ENCODE assay signal across 20 cellular contexts in genomic region chr4:120509719-120510118, GRCh38.
A peak's percentile ranks its signal among the peaks of the same experiment; 100 is the strongest.
DNase-seq lines count a peak whose midpoint lies in the region; ATAC-seq, FAIRE-seq and TF ChIP-seq lines count a peak whose summit lies in the region.
"Had no signal": no experiment of that assay in that cellular context is flagged by ENCODE, and none has a peak within 500 bp of the region (broad histone marks: within the 10 kb centered on the region; RNA-seq: fewer than 3 reads in every experiment).

No MANE protein-coding gene starts in this region.

- CTCF ChIA-PET in H1 (lab: Charles Lee; ENCODE audit: partially characterized antibody): interaction anchor here (0.8 to 0.9 kb wide), 2 partner anchors 11 to 16 kb away, joined by 3 read pairs; no protein-coding TSS in a partner anchor
- CTCF ChIA-PET in activated CD8-positive, alpha-beta memory T cell treated with anti-CD3 and anti-CD28 coated beads, Interleukin-2, amount 10 ng/mL, durations not matched to agents 7 days and 5 days (lab: Charles Lee): no interaction called here

- H2AK5ac ChIP-seq in H1 (ENCODE audit: low read depth, low read length) (no peak overlapping the region), mesendoderm (ENCODE audit: low read length) (no peak overlapping the region)

- no peak overlapping the region for H3K27ac ChIP-seq in WERI-Rb-1
- H3K27ac ChIP-seq in H1 (ENCODE audit: low read depth, low read length): no peak overlapping the region
- H3K27ac ChIP-seq in mesendoderm (ENCODE audit: low read depth, low read length): no peak overlapping the region
- H3K27ac ChIP-seq: BLaER1, C4-2B, GM23248 had no signal

- no peak overlapping the region; the same call in 1 of the 2 replicates for H4K8ac ChIP-seq in H1 (ENCODE audit: extremely low read depth, insufficient read depth, low read length)
- H4K8ac ChIP-seq in mesendoderm (ENCODE audit: low read depth, low read length): no peak overlapping the region

- no peak overlapping the region for H3K14ac ChIP-seq in H1 (ENCODE audit: insufficient read length)

- H3K79me2 ChIP-seq in H1 (ENCODE audit: control insufficient read depth in 1 of 2, insufficient read depth in 2 of 2, low read length in 2 of 2) (no peaks in the 10 kb centered on the region), mesendoderm (ENCODE audit: control insufficient read depth, insufficient read depth, low read length) (no peaks in the 10 kb centered on the region)

- TF ChIP-seq CTCF in WERI-Rb-1 (IDR thresholded peaks at IDR 0.05; ENCODE audit: low read depth, low read length) (peak; percentile 24; the same call in 1 of the 2 replicates), H1 (IDR thresholded peaks at IDR 0.05; ENCODE audit: control extremely low read depth in 1 of 3, insufficient read depth in 1 of 3, low read depth in 1 of 3, low read length in 3 of 3) (no peak), GM13976 (IDR thresholded peaks at IDR 0.05; ENCODE audit: borderline replicate concordance, control extremely low read depth, extremely low read depth, insufficient read depth, missing control alignments) (no peak)

- H4K20me1 ChIP-seq in H1 (replicated peaks in 1 of 2; ENCODE audit: control insufficient read depth in 1 of 2, insufficient read depth in 2 of 2, low read length in 2 of 2): no peaks in the 10 kb centered on the region
- H4K20me1 ChIP-seq: BLaER1 had no signal

- H3K18ac ChIP-seq in H1 (ENCODE audit: extremely low read depth, low read length): peak overlapping the region; percentile 7; the same call in 1 of the 2 replicates
- H3K18ac ChIP-seq in mesendoderm (ENCODE audit: low read length): peak overlapping the region; percentile 25

- no peak for ATAC-seq in activated CD8-positive, alpha-beta memory T cell treated with anti-CD3 and anti-CD28 coated beads, Interleukin-2, amount 10 ng/mL, durations not matched to agents 7 days and 5 days
- ATAC-seq: CD8-positive, alpha-beta T cell had no signal

- no peak overlapping the region for H4K91ac ChIP-seq in H1 (replicated peaks; ENCODE audit: insufficient read length, low read length)

- H3K4me3 Mint-ChIP-seq in activated CD8-positive, alpha-beta memory T cell treated with anti-CD3 and anti-CD28 coated beads, Interleukin-2, amount 10 ng/mL, durations not matched to agents 7 days and 5 days: no peak overlapping the region
- H3K4me3 Mint-ChIP-seq: CD4-positive, CD25-positive, alpha-beta regulatory T cell; CD8-positive, alpha-beta T cell; HFFc6 had no signal

- POLR2A ChIA-PET in H1 (lab: Charles Lee; ENCODE audit: partially characterized antibody): interaction anchor here (1.4 kb wide), 1 partner anchor 138 kb away, joined by 4 read pairs; no protein-coding TSS in a partner anchor

- no peak overlapping the region; the same call in 1 of the 2 replicates for H2BK5ac ChIP-seq in H1 (ENCODE audit: low read depth, low read length)
- no peak overlapping the region for H2BK5ac ChIP-seq in mesendoderm (ENCODE audit: low read length)

- H2AFZ ChIP-seq in H1 (ENCODE audit: low read length): peak overlapping the region; percentile 88; the same call in 1 of the 2 replicates
- H2AFZ ChIP-seq: GM23248 had no signal

- no peak overlapping the region for H2BK120ac ChIP-seq in H1 (replicated peaks; ENCODE audit: low read depth, low read length)
- no peak overlapping the region for H2BK120ac ChIP-seq in mesendoderm (ENCODE audit: low read depth, low read length)

- no peaks in the 10 kb centered on the region for H3K27me3 ChIP-seq in WERI-Rb-1 (ENCODE audit: insufficient read depth, low read depth, severe bottlenecking)
- no peaks in the 10 kb centered on the region for H3K27me3 ChIP-seq in H1 (replicated peaks in 1 of 4; ENCODE audit: control insufficient read depth in 3 of 4, extremely low read depth in 1 of 4, insufficient read depth in 3 of 4, low read length in 3 of 4)
- H3K27me3 ChIP-seq in mesendoderm (ENCODE audit: insufficient read depth, low read length, poor library complexity): no peaks in the 10 kb centered on the region
- H3K27me3 ChIP-seq: BLaER1 had no signal

- H3K27ac Mint-ChIP-seq in activated CD8-positive, alpha-beta memory T cell treated with anti-CD3 and anti-CD28 coated beads, Interleukin-2, amount 10 ng/mL, durations not matched to agents 7 days and 5 days: no peak overlapping the region
- H3K27ac Mint-ChIP-seq: CD4-positive, CD25-positive, alpha-beta regulatory T cell; CD8-positive, alpha-beta T cell; HFFc6 had no signal

- H3K23ac ChIP-seq in H1 (ENCODE audit: insufficient read length) (no peak overlapping the region), mesendoderm (ENCODE audit: low read length) (no peak overlapping the region)

- TF ChIP-seq RAD21 in H1 (IDR thresholded peaks at IDR 0.05 in 1 of 2, conservative IDR thresholded peaks at IDR 0.05 in 1 of 2; ENCODE audit: low read depth in 2 of 2, low read length in 2 of 2): no peak; a peak in 1 of 4 replicates

- H4K5ac ChIP-seq in H1 (ENCODE audit: insufficient read length, low read depth, low read length) (no peak overlapping the region), mesendoderm (ENCODE audit: low read length) (no peak overlapping the region)

- H3K9me3 ChIP-seq in WERI-Rb-1 (ENCODE audit: severe bottlenecking) (no peaks in the 10 kb centered on the region), H1 (ENCODE audit: insufficient read depth in 2 of 2, low read depth in 1 of 2, low read length in 1 of 2) (no peaks in the 10 kb centered on the region)
- H3K9me3 ChIP-seq: BLaER1, Caco-2, HAP-1 had no signal

- peaks cover 0 to 8% (median 4%) of the 10 kb centered on the region in 4 experiments; a peak in 2 of 7 replicates for H3K4me1 ChIP-seq in H1 (replicated peaks in 1 of 4; ENCODE audit: control insufficient read depth in 3 of 4, insufficient read depth in 4 of 4, low read length in 3 of 4)
- no peaks in the 10 kb centered on the region for H3K4me1 ChIP-seq in mesendoderm (ENCODE audit: control insufficient read depth, low read depth, low read length)
- H3K4me1 ChIP-seq: BLaER1, Caco-2, HAP-1 had no signal

- no peaks in the 10 kb centered on the region for H3K36me3 Mint-ChIP-seq in activated CD8-positive, alpha-beta memory T cell treated with anti-CD3 and anti-CD28 coated beads, Interleukin-2, amount 10 ng/mL, durations not matched to agents 7 days and 5 days
- H3K36me3 Mint-ChIP-seq: CD4-positive, CD25-positive, alpha-beta regulatory T cell; CD8-positive, alpha-beta T cell had no signal

- H3K56ac ChIP-seq in H1 (replicated peaks; ENCODE audit: insufficient read length, low read depth, low read length): no peak overlapping the region
- H3K56ac ChIP-seq in mesendoderm (ENCODE audit: low read length): no peak overlapping the region

- TF ChIP-seq POLR2A in H1 (IDR thresholded peaks at IDR 0.05; ENCODE audit: control extremely low read depth in 1 of 2, low read depth in 2 of 2, low read length in 2 of 2): no peak

- H2BK12ac ChIP-seq in H1 (ENCODE audit: low read depth, low read length): 0 out of 2 replicates have a peak overlapping the region, but pooled peaks have one; percentile 39

- no peak overlapping the region for H3K4ac ChIP-seq in H1 (replicated peaks; ENCODE audit: insufficient read length, low read depth, low read length)
- H3K4ac ChIP-seq in mesendoderm (ENCODE audit: low read depth, low read length): peak overlapping the region; percentile 18

- peaks cover 3% of the 10 kb centered on the region for H3K9me3 Mint-ChIP-seq in activated CD8-positive, alpha-beta memory T cell treated with anti-CD3 and anti-CD28 coated beads, Interleukin-2, amount 10 ng/mL, durations not matched to agents 7 days and 5 days (ENCODE audit: low read depth)

- 87% methylated on average over 1 of the region's 1 CpG; no CpG with 5 or more reads in 1 of the 2 experiments for WGBS in H1 (ENCODE audit: extremely low coverage in 1 of 2, insufficient coverage in 1 of 2, insufficient read length in 1 of 2, insufficient replicate concordance in 2 of 2, low coverage in 1 of 2, low lambda C conversion rate in 2 of 2, missing lambda C conversion rate in 1 of 2), 2 experiments
- WGBS in mesendoderm (ENCODE audit: extremely low coverage, insufficient coverage, low lambda C conversion rate): no CpG with 5 or more reads among the region's 1 CpG

- H2BK20ac ChIP-seq in H1 (ENCODE audit: low read length): peak overlapping the region; percentile 18; the same call in 1 of the 2 replicates

- no peak for TF ChIP-seq EP300 in H1 (IDR thresholded peaks at IDR 0.05; ENCODE audit: borderline replicate concordance in 1 of 2, low read depth in 2 of 2, low read length in 2 of 2)

- H3K9ac ChIP-seq in H1 (replicated peaks in 1 of 4; ENCODE audit: extremely low read depth in 1 of 4, low read depth in 3 of 4, low read length in 3 of 4): no peak overlapping the region
- H3K9ac ChIP-seq in mesendoderm (ENCODE audit: low read length): no peak overlapping the region
- H3K9ac ChIP-seq: BLaER1, GM23248 had no signal

- DNase-seq in WERI-Rb-1 (no peak), H1 (ENCODE audit: low read depth in 1 of 2, low spot score in 2 of 2) (no peak), mesendoderm (no peak), HuH-7.5 (ENCODE audit: low spot score) (no peak), GM13976 (ENCODE audit: low spot score) (no peak)
- no peak for DNase-seq in activated CD8-positive, alpha-beta memory T cell treated with anti-CD3 and anti-CD28 coated beads, Interleukin-2, amount 10 ng/mL, durations not matched to agents 7 days and 5 days
- DNase-seq: Caco-2; CD4-positive, CD25-positive, alpha-beta regulatory T cell; CD8-positive, alpha-beta T cell; DMS153; DND-41; GM23248; HFFc6 had no signal

- H2BK15ac ChIP-seq in H1 (ENCODE audit: low read length): no peak overlapping the region
- no peak overlapping the region for H2BK15ac ChIP-seq in mesendoderm (replicated peaks; ENCODE audit: low read depth)

- no peak for FAIRE-seq in H1 (lab: Jason Lieb, UNC)
- FAIRE-seq: G401.6, GM12892, GM19239, H54 had no signal

- no peaks in the 10 kb centered on the region for H3K27me3 Mint-ChIP-seq in activated CD8-positive, alpha-beta memory T cell treated with anti-CD3 and anti-CD28 coated beads, Interleukin-2, amount 10 ng/mL, durations not matched to agents 7 days and 5 days
- H3K27me3 Mint-ChIP-seq: CD4-positive, CD25-positive, alpha-beta regulatory T cell had no signal

- H3K4me2 ChIP-seq in H1 (ENCODE audit: insufficient read depth in 1 of 2, low read depth in 2 of 2, low read length in 2 of 2) (no peak overlapping the region), mesendoderm (ENCODE audit: low read length) (no peak overlapping the region)
- H3K4me2 ChIP-seq: BLaER1 had no signal

- H3K4me1 Mint-ChIP-seq in activated CD8-positive, alpha-beta memory T cell treated with anti-CD3 and anti-CD28 coated beads, Interleukin-2, amount 10 ng/mL, durations not matched to agents 7 days and 5 days: no peaks in the 10 kb centered on the region
- H3K4me1 Mint-ChIP-seq: CD4-positive, CD25-positive, alpha-beta regulatory T cell had no signal

- H3K79me1 ChIP-seq in H1 (ENCODE audit: low read depth, low read length) (no peaks in the 10 kb centered on the region), mesendoderm (ENCODE audit: low read length) (no peaks in the 10 kb centered on the region)

- in situ Hi-C loops in GM13976 (cut with MboI; ENCODE audit: low sequenced_read_pairs, unreplicated experiment): no loop called here

- H3K4me3 ChIP-seq in WERI-Rb-1 (ENCODE audit: low read depth, low read length) (no peak overlapping the region), H1 (ENCODE audit: extremely low read depth in 1 of 4, insufficient read depth in 2 of 4, low read depth in 3 of 4, low read length in 4 of 4) (no peak overlapping the region), mesendoderm (ENCODE audit: low read length) (no peak overlapping the region)
- H3K4me3 ChIP-seq: BLaER1, GM23248, HAP-1 had no signal

- no peaks in the 10 kb centered on the region; the same call in 1 of the 2 replicates for H3K23me2 ChIP-seq in H1 (ENCODE audit: low read depth, low read length)

- H3K36me3 ChIP-seq in WERI-Rb-1 (no peaks in the 10 kb centered on the region), H1 (ENCODE audit: control insufficient read depth in 2 of 4, insufficient read depth in 4 of 4, low read length in 3 of 4) (no peaks in the 10 kb centered on the region), mesendoderm (ENCODE audit: control insufficient read depth, insufficient read depth, low read length) (no peaks in the 10 kb centered on the region)
- H3K36me3 ChIP-seq: BLaER1, HAP-1 had no signal
